Comparison of ENCODE assay signal across 19 cellular contexts in the genomic region with DNA sequence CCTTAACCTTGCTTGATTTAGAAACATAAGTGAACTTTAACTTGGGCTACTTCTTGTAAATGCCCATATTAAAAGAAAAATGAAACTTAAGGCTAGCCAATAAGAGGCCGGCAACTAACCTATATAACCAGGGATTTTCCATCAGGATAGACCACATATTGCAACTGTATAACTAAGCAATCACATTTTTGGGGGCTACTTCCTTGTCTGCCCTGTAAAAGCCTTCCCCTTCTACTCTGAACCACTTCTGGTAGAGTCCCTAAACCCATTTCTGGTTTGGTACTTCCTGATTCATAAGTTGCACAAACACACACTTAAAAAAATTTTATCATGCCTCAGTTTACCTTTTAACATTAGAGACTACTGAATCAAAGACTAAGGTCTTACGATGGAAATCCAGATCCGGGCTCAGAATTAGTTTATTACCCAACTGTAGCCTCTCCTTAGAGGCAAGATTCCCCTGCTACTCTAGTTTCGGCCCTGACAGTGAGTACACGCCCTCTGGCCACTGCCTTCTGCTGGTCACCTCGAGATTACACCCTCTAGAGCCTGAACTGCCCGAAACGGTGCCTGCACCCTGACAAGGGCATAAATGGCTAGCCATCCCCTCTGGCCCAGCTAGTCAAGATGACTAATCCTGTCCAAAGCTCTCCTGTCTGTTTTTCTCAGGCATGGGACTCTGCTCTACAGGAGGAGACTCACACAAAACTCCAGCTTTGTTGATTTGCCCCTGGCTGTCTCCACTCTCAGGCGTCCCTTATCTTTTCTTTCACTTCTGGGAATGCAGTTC.
DNase-seq lines count a peak whose midpoint lies in the region; ATAC-seq and TF ChIP-seq lines count a peak whose summit lies in the region.
"Had no signal": no experiment of that assay in that cellular context is flagged by ENCODE, and none has a peak within 500 bp of the region (broad histone marks: within the 10 kb centered on the region; RNA-seq: fewer than 3 reads in every experiment).

No MANE protein-coding gene starts in this region.

- no peaks in the 10 kb centered on the region for H3K9me3 ChIP-seq in mammary epithelial cell (replicated peaks; ENCODE audit: insufficient read depth, low read length)
- no peaks in the 10 kb centered on the region for H3K9me3 ChIP-seq in SJSA1 (replicated peaks)
- H3K9me3 ChIP-seq: prostate gland, SJCRH30 had no signal

- intact Hi-C loops in MCF 10A (cut with micrococcal nuclease): no loop called here
- intact Hi-C loops in mammary epithelial cell (cut with micrococcal nuclease): no loop called here

- H3K27me3 Mint-ChIP-seq in MCF 10A (ENCODE audit: insufficient read depth, unreplicated experiment): peaks cover 44% of the 10 kb centered on the region
- peaks cover 15% of the 10 kb centered on the region for H3K27me3 Mint-ChIP-seq in HFFc6 (ENCODE audit: insufficient read depth)
- H3K27me3 Mint-ChIP-seq: activated CD8-positive, alpha-beta T cell treated with anti-CD3 and anti-CD28 coated beads for 36 hours had no signal

- no peaks in the 10 kb centered on the region for H3K79me2 ChIP-seq in mammary epithelial cell (ENCODE audit: insufficient read depth, low read length)

- H3K36me3 Mint-ChIP-seq in MCF 10A (ENCODE audit: insufficient read depth, unreplicated experiment) (no peaks in the 10 kb centered on the region), HFFc6 (ENCODE audit: low read depth) (peaks cover under 1% of the 10 kb centered on the region; the same call in 1 of the 2 replicates)

- DNase-seq in MCF 10A (ENCODE audit: unreplicated experiment) (peak; percentile 9), mammary epithelial cell (no peak), SJSA1 (ENCODE audit: low read depth in 1 of 2, low spot score in 2 of 2) (peak; percentile 59 to 73), iPS-NIHi11 (ENCODE audit: low spot score) (peak; percentile 51), NCI-H187 treated with DMSO at 0.1 percent for 48 hours (lab: John Stamatoyannopoulos, UW) (no peak), DMS 273 (lab: John Stamatoyannopoulos, UW; ENCODE audit: unreplicated experiment) (no peak), HFFc6 (no peak)
- DNase-seq: ACHN; activated CD8-positive, alpha-beta T cell treated with anti-CD3 and anti-CD28 coated beads for 36 hours; aorta; COR-L47; dermis blood vessel endothelial cell; GOT3; left ventricle myocardium superior; NCI-H1092 treated with DMSO at 0.1 percent for 48 hours had no signal

- no peak for ATAC-seq in GM21360 (IDR thresholded peaks at IDR 0.05; ENCODE audit: unreplicated experiment)
- ATAC-seq: activated CD8-positive, alpha-beta T cell treated with anti-CD3 and anti-CD28 coated beads for 36 hours; esophagus mucosa; left ventricle myocardium superior had no signal

- peaks cover 4% of the 10 kb centered on the region for H3K27me3 ChIP-seq in mammary epithelial cell (ENCODE audit: insufficient read depth, low read length)
- H3K27me3 ChIP-seq in SJSA1 (replicated peaks): no peaks in the 10 kb centered on the region
- H3K27me3 ChIP-seq: SJCRH30 had no signal

- H3K4me3 ChIP-seq in mammary epithelial cell (replicated peaks in 1 of 3; ENCODE audit: insufficient read depth in 1 of 3, low read depth in 2 of 3, low read length in 3 of 3): no peak overlapping the region
- H3K4me3 ChIP-seq in SJSA1: no peak overlapping the region
- H3K4me3 ChIP-seq: prostate gland, SJCRH30 had no signal

- peaks cover 11% of the 10 kb centered on the region for H3K9me3 Mint-ChIP-seq in MCF 10A (ENCODE audit: unreplicated experiment)
- peaks cover 1% of the 10 kb centered on the region; the same call in 1 of the 2 replicates for H3K9me3 Mint-ChIP-seq in HFFc6

- H4K20me1 ChIP-seq in mammary epithelial cell (ENCODE audit: insufficient read depth, low read length): peaks cover 2% of the 10 kb centered on the region

- dilution Hi-C loops in mammary epithelial cell (cut with HindIII; ENCODE audit: low sequenced_read_pairs): no loop called here

- in situ Hi-C loops in mammary epithelial cell (cut with MboI; ENCODE audit: low sequenced_read_pairs in 2 of 2): no loop called here

- H3K4me3 Mint-ChIP-seq in MCF 10A (ENCODE audit: unreplicated experiment) (no peak overlapping the region), HFFc6 (no peak overlapping the region)
- H3K4me3 Mint-ChIP-seq: activated CD8-positive, alpha-beta T cell treated with anti-CD3 and anti-CD28 coated beads for 36 hours had no signal

- H3K4me1 ChIP-seq in mammary epithelial cell (ENCODE audit: insufficient read depth, low read length) (peaks cover 12% of the 10 kb centered on the region), SJSA1 (replicated peaks) (peaks cover 39% of the 10 kb centered on the region)
- H3K4me1 ChIP-seq: prostate gland had no signal

- H3K27ac Mint-ChIP-seq in MCF 10A (ENCODE audit: low read depth, unreplicated experiment) (no peak overlapping the region), HFFc6 (no peak overlapping the region)
- H3K27ac Mint-ChIP-seq: activated CD8-positive, alpha-beta T cell treated with anti-CD3 and anti-CD28 coated beads for 36 hours had no signal

- no peak overlapping the region for H3K4me2 ChIP-seq in mammary epithelial cell (ENCODE audit: insufficient read depth, low read depth, low read length)

- no peak for TF ChIP-seq CTCF in MCF 10A (IDR thresholded peaks at IDR 0.05; ENCODE audit: unreplicated experiment)
- no peak for TF ChIP-seq CTCF in mammary epithelial cell (conservative IDR thresholded peaks at IDR 0.05 in 1 of 2, IDR thresholded peaks at IDR 0.05 in 1 of 2; ENCODE audit: extremely low read depth in 1 of 2, insufficient read depth in 1 of 2, low read depth in 1 of 2, low read length in 2 of 2)
- no peak for TF ChIP-seq CTCF in HFFc6 (IDR thresholded peaks at IDR 0.05)

- H3K4me1 Mint-ChIP-seq in MCF 10A (ENCODE audit: insufficient read depth, unreplicated experiment): peaks cover 12% of the 10 kb centered on the region
- peaks cover 16% of the 10 kb centered on the region for H3K4me1 Mint-ChIP-seq in HFFc6 (ENCODE audit: low read depth)

- H3K36me3 ChIP-seq in mammary epithelial cell (ENCODE audit: insufficient read depth, low read length): no peaks in the 10 kb centered on the region
- H3K36me3 ChIP-seq in SJSA1: no peaks in the 10 kb centered on the region
- H3K36me3 ChIP-seq: prostate gland, SJCRH30 had no signal

- H3K27ac ChIP-seq in mammary epithelial cell (ENCODE audit: insufficient read depth, low read depth, low read length) (no peak overlapping the region), SJSA1 (peak overlapping the region; percentile 90)
- H3K27ac ChIP-seq: prostate gland, SJCRH30 had no signal

- H3K9ac ChIP-seq in mammary epithelial cell (ENCODE audit: insufficient read depth, low read length): no peak overlapping the region

- BruUV-seq in MCF 10A (replicated peaks; lab: Mats Ljungman, UMichigan): no TSS peak
- no TSS peak for BruUV-seq in mammary epithelial cell (replicated peaks; lab: Mats Ljungman, UMichigan)

- CTCF ChIA-PET in MCF 10A (lab: Yijun Ruan, JAX) (no interaction called here), mammary epithelial cell (lab: Charles Lee; ENCODE audit: low non-redundant PET) (no interaction called here)

- 93% methylated on average over 9 of the region's 9 CpGs for WGBS in mammary epithelial cell (ENCODE audit: low coverage, missing lambda C conversion rate)

- POLR2A ChIA-PET in MCF 10A (lab: Yijun Ruan, JAX): interaction anchor here (0.9 kb wide), 1 partner anchor 32 kb away, joined by 4 read pairs; no protein-coding TSS in a partner anchor

- no peak overlapping the region for H2AFZ ChIP-seq in mammary epithelial cell (ENCODE audit: low read depth, low read length)

Comparison
In these comparisons a context has a peak if more than half of its experiments do, and no peak if none do; other contexts are left out.
1. DNase-seq: peak in MCF 10A (single experiment), SJSA1 (2 of 2) and iPS-NIHi11 (single experiment); none in mammary epithelial cell (single experiment), NCI-H187 treated with DMSO at 0.1 percent for 48 hours (single experiment), DMS 273 (single experiment) and HFFc6 (single experiment).